Comparison of ENCODE assay signal across 8 cellular contexts in genomic region chr22:27919943-27920755, GRCh38. TPM values are rescaled to one million over a fixed set of nuclear protein-coding genes. Genes with fewer than 3 reads are reported as not detected.
A peak's percentile ranks its signal among the peaks of the same experiment; 100 is the strongest.
DNase-seq lines count a peak whose midpoint lies in the region; ATAC-seq and TF ChIP-seq lines count a peak whose summit lies in the region.

No MANE protein-coding gene starts in this region.

- CTCF ChIA-PET in PC-9 (lab: Charles Lee) = interaction anchor here (1.0 kb wide), 1 partner anchor 34 kb away, joined by 4 read pairs; no protein-coding TSS in a partner anchor

- 34 to 39% methylated on average over 12 of the region's 12 CpGs for WGBS in lung, 2 donors

- BruUV-seq in PC-9 (replicated peaks; lab: Mats Ljungman, UMichigan) = no TSS peak

- ATAC-seq in GM18867 (IDR thresholded peaks at IDR 0.05; ENCODE audit: unreplicated experiment) (peak; percentile 33), HG03135 (IDR thresholded peaks at IDR 0.05; ENCODE audit: unreplicated experiment) (peak; percentile 33), lung (ENCODE audit: insufficient read depth, low FRiP score) (peak; percentile 13)

- no peaks in the 10 kb centered on the region for H3K9me3 ChIP-seq in PC-9 (ENCODE audit: insufficient read depth, low read depth)
- H3K9me3 ChIP-seq in duodenal mucosa (ENCODE audit: control insufficient read depth in 1 of 2, low read length in 2 of 2) = no peaks in the 10 kb centered on the region
- H3K9me3 ChIP-seq in lung (ENCODE audit: control insufficient read depth in 2 of 2, insufficient read depth in 1 of 2, low read length in 1 of 2) = no peaks in the 10 kb centered on the region
- H3K9me3 ChIP-seq in tibial artery = no peaks in the 10 kb centered on the region

- no peaks in the 10 kb centered on the region for H3K36me3 ChIP-seq in PC-9 (ENCODE audit: low read depth)
- H3K36me3 ChIP-seq in duodenal mucosa (ENCODE audit: control insufficient read depth in 1 of 2, insufficient read depth in 2 of 2, low read length in 2 of 2) = peaks cover 0 to 4% of the 10 kb centered on the region in 2 donors
- H3K36me3 ChIP-seq in lung (ENCODE audit: control insufficient read depth in 2 of 2, insufficient read depth in 2 of 2, low read length in 2 of 2) = peaks cover 0 to 6% of the 10 kb centered on the region in 2 donors
- H3K36me3 ChIP-seq in tibial artery = peaks cover 0 to 8% (median 0%) of the 10 kb centered on the region in 3 donors

- H3K4me3 ChIP-seq in PC-9 (peak overlapping the region; percentile 86), duodenal mucosa (ENCODE audit: low read depth in 1 of 2, low read length in 2 of 2) (peak overlapping the region; percentile 85 to 90), lung (peak overlapping the region; percentile 53), tibial artery (peak overlapping the region; percentile 74 to 92)

- peak overlapping the region; percentile 72 for H3K27ac ChIP-seq in PC-9
- H3K27ac ChIP-seq in duodenal mucosa (ENCODE audit: low read depth, low read length) = peak overlapping the region; percentile 91
- peak overlapping the region; percentile 93 to 94 for H3K27ac ChIP-seq in lung (ENCODE audit: low read depth in 1 of 2, low read length in 1 of 2)
- H3K27ac ChIP-seq in tibial artery = peak overlapping the region; percentile 94 to 97

- 0 out of 2 replicates have a peak, but pooled peaks cover 12% of the 10 kb centered on the region for H3F3A ChIP-seq in PC-9 (ENCODE audit: insufficient read depth, low read depth)

- POLR2A ChIA-PET in PC-9 (lab: Charles Lee; ENCODE audit: unreplicated experiment) = interaction anchor here (0.6 kb wide), 2 partner anchors 109 to 973 kb away, joined by 5 to 8 read pairs; no protein-coding TSS in a partner anchor

- peaks cover 31% of the 10 kb centered on the region for H3K4me1 ChIP-seq in PC-9 (replicated peaks; ENCODE audit: insufficient read depth)
- peaks cover 16 to 27% of the 10 kb centered on the region in 2 donors for H3K4me1 ChIP-seq in duodenal mucosa (ENCODE audit: control insufficient read depth in 1 of 2, insufficient read depth in 2 of 2, low read length in 2 of 2)
- H3K4me1 ChIP-seq in lung (ENCODE audit: control insufficient read depth in 2 of 2, insufficient read depth in 2 of 2, low read length in 2 of 2) = peaks cover 0 to 18% of the 10 kb centered on the region in 2 donors
- H3K4me1 ChIP-seq in tibial artery = peaks cover 0 to 47% (median 22%) of the 10 kb centered on the region in 4 donors

- peaks cover 64% of the 10 kb centered on the region for H3K79me2 ChIP-seq in PC-9 (ENCODE audit: low read depth)

- H3K9ac ChIP-seq in duodenal mucosa (ENCODE audit: low read depth in 1 of 2, low read length in 2 of 2) = peak overlapping the region; percentile 91 to 95

- peak overlapping the region; percentile 78 for H3K4me2 ChIP-seq in PC-9

- H3K27me3 ChIP-seq in PC-9 (ENCODE audit: insufficient read depth, low read depth) (no peaks in the 10 kb centered on the region), duodenal mucosa (ENCODE audit: control insufficient read depth in 1 of 2, insufficient read depth in 2 of 2, low read length in 2 of 2) (no peaks in the 10 kb centered on the region), lung (ENCODE audit: control insufficient read depth, insufficient read depth) (no peaks in the 10 kb centered on the region), tibial artery (no peaks in the 10 kb centered on the region)

- TF ChIP-seq CTCF in PC-9 (conservative IDR thresholded peaks at IDR 0.05) (no peak), lung (IDR thresholded peaks at IDR 0.05; ENCODE audit: control extremely low read depth, extremely low read depth) (no peak), tibial artery (IDR thresholded peaks at IDR 0.05) (no peak)

- peak overlapping the region; percentile 93 for H2AFZ ChIP-seq in PC-9

- intact Hi-C loops in PC-9 (cut with micrococcal nuclease; ENCODE audit: unreplicated experiment) = no loop called here
- intact Hi-C loops in tibial artery (cut with DNase I; ENCODE audit: low total_unique reads) = loop anchor here (2.0 kb wide), 1 partner anchor 31 kb away; no protein-coding TSS in a partner anchor

- H4K20me1 ChIP-seq in PC-9 (ENCODE audit: insufficient read depth) = peaks cover 34% of the 10 kb centered on the region

- no peaks in the 10 kb centered on the region for H3K9me2 ChIP-seq in PC-9 (ENCODE audit: insufficient read depth)

- DNase-seq in Ammon's horn (ENCODE audit: low spot score) = peak; percentile 26
- peak in 1 of 2 experiments; percentile 15 for DNase-seq in PC-9
- DNase-seq in lung (ENCODE audit: low spot score) = no peak
- peak; percentile 47 to 74 for DNase-seq in tibial artery
- no peak for DNase-seq in stimulated activated CD4-positive, alpha-beta T cell treated with anti-CD3 and anti-CD28 coated beads, Interleukin-1b, Interleukin-23, amount 100 ng/mL, for 48 hours

RNA-seq across cellular contexts. Expression of gene PITPNB, which starts 1.1 kb away (rescaled TPM):
- total RNA-seq in PC-9 (2021) = 37.1 and 49.6 TPM in 2 replicates
- 10 to 100 TPM; 42.9 to 73.5 TPM for total RNA-seq in lung
- polyA plus RNA-seq in lung = 10 to 100 TPM; 19.2 to 32.2 TPM

Comparison
In these comparisons a context has a peak if more than half of its experiments do, and no peak if none do; other contexts are left out.
1. DNase-seq: peak in Ammon's horn (single experiment) and tibial artery (2 of 2); none in lung (single experiment) and stimulated activated CD4-positive, alpha-beta T cell treated with anti-CD3 and anti-CD28 coated beads, Interleukin-1b, Interleukin-23, amount 100 ng/mL, for 48 hours (single experiment).
2. Peak in every context shown above with its lines, with median percentiles within 50 percentile points of each other: ATAC-seq, H3K27ac ChIP-seq and H3K4me3 ChIP-seq.